8 cellular contexts compared by ENCODE assay signal in the genomic region with DNA sequence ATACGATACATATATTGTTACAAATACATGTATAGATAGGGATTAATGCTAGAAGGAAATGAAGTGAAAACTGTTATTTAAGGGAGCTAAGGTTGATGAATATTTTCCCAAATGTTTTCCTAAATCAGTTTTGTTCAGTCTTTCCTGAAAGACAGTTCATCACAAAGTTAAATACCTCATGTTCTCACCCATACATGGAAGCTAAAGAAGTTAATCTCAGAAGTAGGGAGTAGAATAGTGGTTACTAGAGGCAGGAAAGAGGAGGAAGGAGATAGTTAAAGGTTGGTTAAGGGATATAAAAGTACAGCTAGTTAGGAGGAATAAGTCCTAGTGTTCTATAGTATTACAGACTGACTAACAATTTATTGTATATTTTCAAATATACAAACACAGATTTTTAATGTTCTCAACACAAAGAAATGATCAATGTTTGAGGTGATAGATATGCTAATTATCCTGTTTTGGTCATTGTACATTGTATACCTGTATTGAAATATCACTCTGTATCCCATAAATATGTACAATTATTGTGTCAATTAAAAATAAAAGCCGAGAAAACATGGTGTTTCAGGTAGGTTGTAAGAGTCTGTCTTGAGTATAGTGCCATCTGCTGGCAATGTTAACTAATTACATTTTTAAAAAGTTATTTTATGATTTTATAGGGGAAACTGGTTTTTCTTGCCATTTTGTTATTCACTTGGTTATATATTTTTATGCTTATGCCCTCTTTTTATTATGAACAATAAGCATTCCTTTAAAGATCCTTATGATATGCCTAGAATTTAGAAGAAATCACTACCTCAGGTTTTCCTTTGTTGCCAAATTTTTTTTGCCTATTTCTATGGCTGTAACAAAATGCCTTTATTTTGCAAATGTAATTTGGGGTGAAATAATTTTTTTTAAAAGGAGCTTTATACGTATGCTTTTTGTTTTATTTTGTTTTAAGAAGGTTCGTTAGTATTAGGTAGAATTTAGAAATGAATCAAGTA. TPM values are rescaled to one million over a fixed set of nuclear protein-coding genes. Genes with fewer than 3 reads are reported as not detected.
A peak's percentile ranks its signal among the peaks of the same experiment; 100 is the strongest.
DNase-seq lines count a peak whose midpoint lies in the region; ATAC-seq and TF ChIP-seq lines count a peak whose summit lies in the region.

No MANE protein-coding gene starts in this region.

- peak; percentile 63 for DNase-seq in G401 (ENCODE audit: low spot score)
- DNase-seq in HuH-7 (ENCODE audit: low spot score): peak; percentile 5
- peak; percentile 64 for DNase-seq in RKO (ENCODE audit: low spot score)
- peak; percentile 44 for DNase-seq in fibroblast of mammary gland (ENCODE audit: low read depth)
- peak; percentile 50 for DNase-seq in renal cortical epithelial cell (ENCODE audit: low read depth)
- no peak for DNase-seq in mesenteric fat pad (ENCODE audit: low spot score)
- DNase-seq in WERI-Rb-1: no peak

- no peak for ATAC-seq in GM19023 (IDR thresholded peaks at IDR 0.05; ENCODE audit: unreplicated experiment)

- H3K27me3 ChIP-seq in WERI-Rb-1 (ENCODE audit: insufficient read depth, low read depth, severe bottlenecking): no peaks in the 10 kb centered on the region

- in situ Hi-C loops in G401 (cut with HindIII; ENCODE audit: low sequenced_read_pairs): no loop called here

- H3K9me3 ChIP-seq in WERI-Rb-1 (ENCODE audit: severe bottlenecking): no peaks in the 10 kb centered on the region

- no peak overlapping the region for H3K4me3 ChIP-seq in fibroblast of mammary gland (ENCODE audit: control insufficient read depth, low read depth, low read length)
- no peak overlapping the region for H3K4me3 ChIP-seq in WERI-Rb-1 (ENCODE audit: low read depth, low read length)

- no peak overlapping the region for H3K27ac ChIP-seq in WERI-Rb-1

- TF ChIP-seq CTCF in fibroblast of mammary gland (conservative IDR thresholded peaks at IDR 0.05; ENCODE audit: control insufficient read depth, insufficient read depth, low read depth, low read length): peak; percentile 61
- no peak for TF ChIP-seq CTCF in WERI-Rb-1 (IDR thresholded peaks at IDR 0.05; ENCODE audit: low read depth, low read length)

- no peaks in the 10 kb centered on the region for H3K36me3 ChIP-seq in WERI-Rb-1

RNA-seq across cellular contexts. Expression of a gene that starts 26.9 kb away (rescaled TPM):
- 27.1 and 46.3 TPM in 2 replicates for total RNA-seq in G401 (2014; rRNA removed; shearing (Covaris generic))
- total RNA-seq in renal cortical epithelial cell (46.4 and 56.2 TPM in 2 replicates), mesenteric fat pad (41.8 TPM)

Comparison
In these comparisons a context has a peak if more than half of its experiments do, and no peak if none do; other contexts are left out.
1. DNase-seq: peak in G401 (single experiment), HuH-7 (single experiment), RKO (single experiment), fibroblast of mammary gland (single experiment) and renal cortical epithelial cell (single experiment); none in mesenteric fat pad (single experiment) and WERI-Rb-1 (single experiment).